Comparison of ENCODE assay signal across 8 cellular contexts in genomic region chr11:3642071-3642951, GRCh38. TPM values are rescaled to one million over a fixed set of nuclear protein-coding genes. Genes with fewer than 3 reads are reported as not detected.
DNase-seq lines count a peak whose midpoint lies in the region; ATAC-seq and TF ChIP-seq lines count a peak whose summit lies in the region.

No MANE protein-coding gene starts in this region.

- ATAC-seq in GM21390 (IDR thresholded peaks at IDR 0.05; ENCODE audit: unreplicated experiment) = no peak

- no peaks in the 10 kb centered on the region for H3K4me1 ChIP-seq in mesodermal cell (ENCODE audit: control insufficient read depth, insufficient read depth, low read length, poor library complexity, severe bottlenecking)

- peak; percentile 68 to 76 for DNase-seq in NCI-H2081 (lab: John Stamatoyannopoulos, UW)
- DNase-seq in NCI-H2081 treated with DMSO at 0.1 percent for 48 hours (lab: John Stamatoyannopoulos, UW) = no peak
- peak; percentile 21 for DNase-seq in NCI-H510A treated with DMSO at 0.1 percent for 48 hours (lab: John Stamatoyannopoulos, UW)
- DNase-seq in activated CD8-positive, alpha-beta memory T cell treated with anti-CD3 and anti-CD28 coated beads, Interleukin-2, amount 50 U/mL, for 1 hour (ENCODE audit: extremely low read depth) = peak; percentile 10
- peak; percentile 86 for DNase-seq in endothelial cell (ENCODE audit: low spot score)
- peak; percentile 13 for DNase-seq in stimulated activated CD8-positive, alpha-beta memory T cell treated with anti-CD3 and anti-CD28 coated beads, Interleukin-15, amount 100 ng/mL, for 1 hour (ENCODE audit: low read depth)

- no peak for TF ChIP-seq CTCF in endothelial cell (IDR thresholded peaks at IDR 0.05; ENCODE audit: unreplicated experiment)

- peaks cover 12% of the 10 kb centered on the region for H3K27me3 Mint-ChIP-seq in endothelial cell (ENCODE audit: unreplicated experiment)

- peaks cover 10% of the 10 kb centered on the region for H3K9me3 ChIP-seq in mesodermal cell (ENCODE audit: control insufficient read depth, low read length)

- no peaks in the 10 kb centered on the region for H3K36me3 ChIP-seq in mesodermal cell (ENCODE audit: control insufficient read depth, insufficient read depth, low read length)

- peaks cover 20% of the 10 kb centered on the region for H3K4me1 Mint-ChIP-seq in endothelial cell (ENCODE audit: unreplicated experiment)

- peak overlapping the region; percentile 47 for H3K4me3 ChIP-seq in mesodermal cell (ENCODE audit: extremely low read depth, insufficient read depth, low read length, poor library complexity, severe bottlenecking)

- H3K4me3 Mint-ChIP-seq in endothelial cell (ENCODE audit: unreplicated experiment) = peak overlapping the region; percentile 88

- H3K27ac ChIP-seq in mesodermal cell (ENCODE audit: low read depth, low read length, severe bottlenecking) = peak overlapping the region; percentile 93

- H3K27ac Mint-ChIP-seq in endothelial cell (ENCODE audit: unreplicated experiment) = no peak overlapping the region

- no peaks in the 10 kb centered on the region for H3K9me3 Mint-ChIP-seq in endothelial cell (ENCODE audit: unreplicated experiment)

- WGBS in mesodermal cell (ENCODE audit: insufficient coverage in 2 of 2), 2 experiments = 0% methylated on average over 48 to 52 of the region's 55 CpGs

- H3K36me3 Mint-ChIP-seq in endothelial cell (ENCODE audit: low read depth, unreplicated experiment) = peaks cover 17% of the 10 kb centered on the region

RNA-seq across cellular contexts. Expression of gene ART5, which starts 0.5 kb away (rescaled TPM):
- total RNA-seq in endothelial cell (ENCODE audit: unreplicated experiment) = 9.7 TPM
- 16.1 TPM for polyA plus RNA-seq in mesodermal cell (2013, experiment 1 of 2)
- 12.7 TPM for polyA plus RNA-seq in mesodermal cell (2013, experiment 2 of 2)

RNA-seq across cellular contexts. Expression of gene ART1, which starts 2.6 kb away (rescaled TPM):
- not detected for total RNA-seq in endothelial cell (ENCODE audit: unreplicated experiment)
- polyA plus RNA-seq in mesodermal cell (2013, experiment 1 of 2) = not detected
- polyA plus RNA-seq in mesodermal cell (2013, experiment 2 of 2) = not detected

RNA-seq across cellular contexts. Expression of gene CHRNA10, which starts 28.9 kb away (rescaled TPM):
- total RNA-seq in endothelial cell (ENCODE audit: unreplicated experiment) = 0.72 TPM
- 0.74 TPM for polyA plus RNA-seq in mesodermal cell (2013, experiment 1 of 2)
- polyA plus RNA-seq in mesodermal cell (2013, experiment 2 of 2) = 0.40 TPM
